In genomic region chr9:121298689-121299112, GRCh38 we compare ENCODE assay signal across 8 cellular contexts. TPM values are rescaled to one million over a fixed set of nuclear protein-coding genes. Genes with fewer than 3 reads are reported as not detected.
A peak's percentile ranks its signal among the peaks of the same experiment; 100 is the strongest.
DNase-seq lines count a peak whose midpoint lies in the region; ATAC-seq, FAIRE-seq and TF ChIP-seq lines count a peak whose summit lies in the region.

No MANE protein-coding gene starts in this region.

- no peaks in the 10 kb centered on the region for H3K9me3 Mint-ChIP-seq in activated naive CD8-positive, alpha-beta T cell treated with anti-CD3 and anti-CD28 coated beads, Interleukin-2, amount 50 U/mL, for 24 hours

- no peak for DNase-seq in activated naive CD8-positive, alpha-beta T cell treated with anti-CD3 and anti-CD28 coated beads, Interleukin-2, amount 50 U/mL, for 24 hours
- DNase-seq in cerebellum (ENCODE audit: low spot score) (no peak), D721Med (ENCODE audit: insufficient read length, low spot score) (no peak)

- no peak overlapping the region for H3K4me3 ChIP-seq in HEK293 (ENCODE audit: low read depth, low read length)
- H3K4me3 ChIP-seq in iPS-15b (ENCODE audit: low read depth, low read length): peak overlapping the region; percentile 49
- peak overlapping the region in 3 of 7 experiments; percentile 47 to 61 (median 52) for H3K4me3 ChIP-seq in skin epidermis

- peak overlapping the region; percentile 48 for H3K4me3 Mint-ChIP-seq in activated naive CD8-positive, alpha-beta T cell treated with anti-CD3 and anti-CD28 coated beads, Interleukin-2, amount 50 U/mL, for 24 hours

- ATAC-seq in activated naive CD8-positive, alpha-beta T cell treated with anti-CD3 and anti-CD28 coated beads, Interleukin-2, amount 50 U/mL, for 24 hours: no peak
- ATAC-seq in GM19395 (IDR thresholded peaks at IDR 0.05; ENCODE audit: unreplicated experiment) (no peak), GM19328 (IDR thresholded peaks at IDR 0.05; ENCODE audit: unreplicated experiment) (no peak)

- H3K36me3 Mint-ChIP-seq in activated naive CD8-positive, alpha-beta T cell treated with anti-CD3 and anti-CD28 coated beads, Interleukin-2, amount 50 U/mL, for 24 hours (ENCODE audit: low read depth): no peaks in the 10 kb centered on the region

- no peak overlapping the region for H3K9ac ChIP-seq in iPS-15b (ENCODE audit: low read depth, low read length)

- POLR2A ChIA-PET in HEK293 (lab: Yijun Ruan, JAX): interaction anchor here (0.6 to 1.7 kb wide), 3 partner anchors 12 to 97 kb away, joined by 3 to 6 read pairs (median 3); partner anchors contain the start of gene RAB14

- H3K9me3 ChIP-seq in HEK293 (ENCODE audit: control insufficient read depth, insufficient read depth, low read depth, low read length): no peaks in the 10 kb centered on the region
- H3K9me3 ChIP-seq in iPS-15b (ENCODE audit: control insufficient read depth, insufficient read depth, low read length): no peaks in the 10 kb centered on the region

- no peak overlapping the region for H3K27ac Mint-ChIP-seq in activated naive CD8-positive, alpha-beta T cell treated with anti-CD3 and anti-CD28 coated beads, Interleukin-2, amount 50 U/mL, for 24 hours

- H3K27me3 ChIP-seq in iPS-15b (ENCODE audit: control insufficient read depth, insufficient read depth, low read length): peaks cover 26% of the 10 kb centered on the region

- TF ChIP-seq CTCF in HEK293 (tag by site-specific recombination; IDR thresholded peaks at IDR 0.05) (no peak), D721Med (IDR thresholded peaks at IDR 0.05; ENCODE audit: insufficient read depth, missing control alignments) (no peak)

- H3K4me1 ChIP-seq in HEK293 (ENCODE audit: control insufficient read depth, insufficient read depth, low read length) (0 out of 2 replicates have a peak, but pooled peaks cover 2% of the 10 kb centered on the region), iPS-15b (ENCODE audit: control insufficient read depth, insufficient read depth, low read length) (peaks cover 11% of the 10 kb centered on the region)

- FAIRE-seq in D721Med (lab: Jason Lieb, UNC): no peak

- H3K27ac ChIP-seq in HEK293 (ENCODE audit: extremely low read depth, low read depth, low read length) (no peak overlapping the region), skin epidermis (peak overlapping the region in 19 of 21 experiments; percentile 56 to 94 (median 83))

- CTCF ChIA-PET in HEK293 (lab: Yijun Ruan, JAX): interaction anchor here (1.1 to 3.1 kb wide), 5 partner anchors 11 to 86 kb away, joined by 3 to 15 read pairs (median 5); no protein-coding TSS in a partner anchor

- peaks cover 21% of the 10 kb centered on the region for H3K27me3 Mint-ChIP-seq in activated naive CD8-positive, alpha-beta T cell treated with anti-CD3 and anti-CD28 coated beads, Interleukin-2, amount 50 U/mL, for 24 hours

- H3K36me3 ChIP-seq in HEK293 (ENCODE audit: control insufficient read depth in 2 of 2, insufficient read depth in 1 of 2, low read length in 2 of 2) (peaks cover 0 to 11% of the 10 kb centered on the region in 2 experiments; a peak in 1 of 3 replicates), iPS-15b (ENCODE audit: control insufficient read depth, insufficient read depth, low read length) (peaks cover 3% of the 10 kb centered on the region)

- peaks cover 16% of the 10 kb centered on the region for H3K4me1 Mint-ChIP-seq in activated naive CD8-positive, alpha-beta T cell treated with anti-CD3 and anti-CD28 coated beads, Interleukin-2, amount 50 U/mL, for 24 hours

TF ChIP-seq in HEK293, 187 proteins besides CTCF, POLR2A, EP300 and RAD21 (continues in another document):
- TF ChIP-seq, protein P1, sequence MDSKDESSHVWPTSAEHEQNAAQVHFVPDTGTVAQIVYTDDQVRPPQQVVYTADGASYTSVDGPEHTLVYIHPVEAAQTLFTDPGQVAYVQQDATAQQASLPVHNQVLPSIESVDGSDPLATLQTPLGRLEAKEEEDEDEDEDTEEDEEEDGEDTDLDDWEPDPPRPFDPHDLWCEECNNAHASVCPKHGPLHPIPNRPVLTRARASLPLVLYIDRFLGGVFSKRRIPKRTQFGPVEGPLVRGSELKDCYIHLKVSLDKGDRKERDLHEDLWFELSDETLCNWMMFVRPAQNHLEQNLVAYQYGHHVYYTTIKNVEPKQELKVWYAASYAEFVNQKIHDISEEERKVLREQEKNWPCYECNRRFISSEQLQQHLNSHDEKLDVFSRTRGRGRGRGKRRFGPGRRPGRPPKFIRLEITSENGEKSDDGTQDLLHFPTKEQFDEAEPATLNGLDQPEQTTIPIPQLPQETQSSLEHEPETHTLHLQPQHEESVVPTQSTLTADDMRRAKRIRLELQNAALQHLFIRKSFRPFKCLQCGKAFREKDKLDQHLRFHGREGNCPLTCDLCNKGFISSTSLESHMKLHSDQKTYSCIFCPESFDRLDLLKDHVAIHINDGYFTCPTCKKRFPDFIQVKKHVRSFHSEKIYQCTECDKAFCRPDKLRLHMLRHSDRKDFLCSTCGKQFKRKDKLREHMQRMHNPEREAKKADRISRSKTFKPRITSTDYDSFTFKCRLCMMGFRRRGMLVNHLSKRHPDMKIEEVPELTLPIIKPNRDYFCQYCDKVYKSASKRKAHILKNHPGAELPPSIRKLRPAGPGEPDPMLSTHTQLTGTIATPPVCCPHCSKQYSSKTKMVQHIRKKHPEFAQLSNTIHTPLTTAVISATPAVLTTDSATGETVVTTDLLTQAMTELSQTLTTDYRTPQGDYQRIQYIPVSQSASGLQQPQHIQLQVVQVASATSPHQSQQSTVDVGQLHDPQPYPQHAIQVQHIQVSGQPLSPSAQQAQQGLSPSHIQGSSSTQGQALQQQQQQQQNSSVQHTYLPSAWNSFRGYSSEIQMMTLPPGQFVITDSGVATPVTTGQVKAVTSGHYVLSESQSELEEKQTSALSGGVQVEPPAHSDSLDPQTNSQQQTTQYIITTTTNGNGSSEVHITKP (tag by site-specific recombination; IDR thresholded peaks at IDR 0.05): peak; percentile 76
- TF ChIP-seq ZNF544 (tag by site-specific recombination; IDR thresholded peaks at IDR 0.05) (no peak), ZNF26 (tag by site-specific recombination; IDR thresholded peaks at IDR 0.05) (no peak), ZFHX2 (tag by site-specific recombination; conservative IDR thresholded peaks at IDR 0.05) (peak; percentile 81), ZNF76 (tag by site-specific recombination; IDR thresholded peaks at IDR 0.05; ENCODE audit: borderline replicate concordance, low read depth) (no peak), EGR2 (tag by site-specific recombination; IDR thresholded peaks at IDR 0.05; ENCODE audit: low read depth) (peak; percentile 89), ZNF580 (tag by site-specific recombination; IDR thresholded peaks at IDR 0.05) (no peak), REPIN1 (tag by site-specific recombination; IDR thresholded peaks at IDR 0.05; ENCODE audit: low read depth) (no peak), TCF7L2 (IDR thresholded peaks at IDR 0.05; ENCODE audit: borderline replicate concordance, low read depth, low read length) (no peak), FEZF1 (tag by site-specific recombination; IDR thresholded peaks at IDR 0.05) (no peak)
- TF ChIP-seq, protein P2, sequence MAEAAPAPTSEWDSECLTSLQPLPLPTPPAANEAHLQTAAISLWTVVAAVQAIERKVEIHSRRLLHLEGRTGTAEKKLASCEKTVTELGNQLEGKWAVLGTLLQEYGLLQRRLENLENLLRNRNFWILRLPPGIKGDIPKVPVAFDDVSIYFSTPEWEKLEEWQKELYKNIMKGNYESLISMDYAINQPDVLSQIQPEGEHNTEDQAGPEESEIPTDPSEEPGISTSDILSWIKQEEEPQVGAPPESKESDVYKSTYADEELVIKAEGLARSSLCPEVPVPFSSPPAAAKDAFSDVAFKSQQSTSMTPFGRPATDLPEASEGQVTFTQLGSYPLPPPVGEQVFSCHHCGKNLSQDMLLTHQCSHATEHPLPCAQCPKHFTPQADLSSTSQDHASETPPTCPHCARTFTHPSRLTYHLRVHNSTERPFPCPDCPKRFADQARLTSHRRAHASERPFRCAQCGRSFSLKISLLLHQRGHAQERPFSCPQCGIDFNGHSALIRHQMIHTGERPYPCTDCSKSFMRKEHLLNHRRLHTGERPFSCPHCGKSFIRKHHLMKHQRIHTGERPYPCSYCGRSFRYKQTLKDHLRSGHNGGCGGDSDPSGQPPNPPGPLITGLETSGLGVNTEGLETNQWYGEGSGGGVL (tag by site-specific recombination; IDR thresholded peaks at IDR 0.05): peak; percentile 61
- TF ChIP-seq, protein P3, sequence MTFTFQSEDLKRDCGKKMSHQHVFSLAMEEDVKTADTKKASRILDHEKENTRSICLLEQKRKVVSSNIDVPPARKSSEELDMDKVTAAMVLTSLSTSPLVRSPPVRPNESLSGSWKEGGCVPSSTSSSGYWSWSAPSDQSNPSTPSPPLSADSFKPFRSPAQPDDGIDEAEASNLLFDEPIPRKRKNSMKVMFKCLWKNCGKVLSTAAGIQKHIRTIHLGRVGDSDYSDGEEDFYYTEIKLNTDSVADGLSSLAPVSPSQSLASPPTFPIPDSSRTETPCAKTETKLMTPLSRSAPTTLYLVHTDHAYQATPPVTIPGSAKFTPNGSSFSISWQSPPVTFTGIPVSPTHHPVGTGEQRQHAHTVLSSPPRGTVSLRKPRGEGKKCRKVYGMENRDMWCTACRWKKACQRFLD (tag by site-specific recombination; IDR thresholded peaks at IDR 0.05): no peak
- TF ChIP-seq, protein P4, sequence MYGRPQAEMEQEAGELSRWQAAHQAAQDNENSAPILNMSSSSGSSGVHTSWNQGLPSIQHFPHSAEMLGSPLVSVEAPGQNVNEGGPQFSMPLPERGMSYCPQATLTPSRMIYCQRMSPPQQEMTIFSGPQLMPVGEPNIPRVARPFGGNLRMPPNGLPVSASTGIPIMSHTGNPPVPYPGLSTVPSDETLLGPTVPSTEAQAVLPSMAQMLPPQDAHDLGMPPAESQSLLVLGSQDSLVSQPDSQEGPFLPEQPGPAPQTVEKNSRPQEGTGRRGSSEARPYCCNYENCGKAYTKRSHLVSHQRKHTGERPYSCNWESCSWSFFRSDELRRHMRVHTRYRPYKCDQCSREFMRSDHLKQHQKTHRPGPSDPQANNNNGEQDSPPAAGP (tag by site-specific recombination; IDR thresholded peaks at IDR 0.05): 0 out of 2 replicates have a peak, but pooled peaks have one; percentile 20

RNA-seq across cellular contexts. Expression of gene GSN, which starts 30.7 kb away (rescaled TPM):
- 136 TPM for total RNA-seq in cerebellum
